Comparison of ENCODE assay signal across 1 cellular context in genomic region chr13:73520566-73521290, GRCh38.
TF ChIP-seq lines count a peak whose summit lies in the region.

No MANE protein-coding gene starts in this region.

TF ChIP-seq in GM23338, 12 proteins besides CTCF, POLR2A, EP300 and RAD21 (continued from another document):
- TF ChIP-seq ZNF462 (CRISPR knock-in tag; IDR thresholded peaks at IDR 0.05), result no peak
- TF ChIP-seq EZH2 (IDR thresholded peaks at IDR 0.05; ENCODE audit: low read depth, unreplicated experiment), result no peak
- TF ChIP-seq ETS1 (IDR thresholded peaks at IDR 0.05), result no peak
- TF ChIP-seq JUNB (IDR thresholded peaks at IDR 0.05; ENCODE audit: unreplicated experiment), result no peak
- TF ChIP-seq POLR2AphosphoS5 (IDR thresholded peaks at IDR 0.05; ENCODE audit: low read depth), result no peak
- no peak for TF ChIP-seq NANOG (IDR thresholded peaks at IDR 0.05; ENCODE audit: borderline replicate concordance)
- TF ChIP-seq EZH2phosphoT487 (IDR thresholded peaks at IDR 0.05; ENCODE audit: unreplicated experiment), result no peak
- TF ChIP-seq REST (IDR thresholded peaks at IDR 0.05; ENCODE audit: unreplicated experiment), result no peak
- no peak for TF ChIP-seq ZNF331 (CRISPR knock-in tag; IDR thresholded peaks at IDR 0.05; ENCODE audit: low read depth)
- TF ChIP-seq STAT1 (IDR thresholded peaks at IDR 0.05; ENCODE audit: unreplicated experiment), result no peak
TF ChIP-seq in GM23338: peak in this region for 0.
